ENCODE assay signal across 13 cellular contexts in genomic region chr14:100498068-100498467, GRCh38.
DNase-seq lines count a peak whose midpoint lies in the region; ATAC-seq lines count a peak whose summit lies in the region.
"Had no signal": no experiment of that assay in that cellular context is flagged by ENCODE, and none has a peak within 500 bp of the region (broad histone marks: within the 10 kb centered on the region; RNA-seq: fewer than 3 reads in every experiment).

No MANE protein-coding gene starts in this region.

- intact Hi-C loops in sciatic nerve (cut with DNase I) = no loop called here

- DNase-seq in NCI-H748 (lab: John Stamatoyannopoulos, UW; ENCODE audit: unreplicated experiment) (peak; percentile 68), NCI-H748 treated with DMSO at 0.1 percent for 48 hours (lab: John Stamatoyannopoulos, UW) (no peak), NCI-H1694 treated with DMSO at 0.1 percent for 48 hours (lab: John Stamatoyannopoulos, UW) (peak; percentile 68), NCI-H2227 treated with DMSO at 0.1 percent for 48 hours (lab: John Stamatoyannopoulos, UW) (peak; percentile 50), sciatic nerve (ENCODE audit: low spot score) (no peak)
- DNase-seq in stimulated activated CD4-positive, alpha-beta T cell treated with anti-CD3 and anti-CD28 coated beads, Interleukin-4, amount 100 ng/mL, for 4 hours = no peak
- DNase-seq: ACHN, DND-41, H9, KG1, NCI-H82, Peyer's patch had no signal

- ATAC-seq in GM18870 (IDR thresholded peaks at IDR 0.05; ENCODE audit: unreplicated experiment) = no peak
- no peak for ATAC-seq in sciatic nerve

Comparison
In these comparisons a context has a peak if more than half of its experiments do, and no peak if none do; other contexts are left out.
1. DNase-seq: peak in NCI-H748 (single experiment), NCI-H1694 treated with DMSO at 0.1 percent for 48 hours (single experiment) and NCI-H2227 treated with DMSO at 0.1 percent for 48 hours (single experiment); none in NCI-H748 treated with DMSO at 0.1 percent for 48 hours (single experiment), sciatic nerve (single experiment) and stimulated activated CD4-positive, alpha-beta T cell treated with anti-CD3 and anti-CD28 coated beads, Interleukin-4, amount 100 ng/mL, for 4 hours (0 of 2).